In the genomic region with DNA sequence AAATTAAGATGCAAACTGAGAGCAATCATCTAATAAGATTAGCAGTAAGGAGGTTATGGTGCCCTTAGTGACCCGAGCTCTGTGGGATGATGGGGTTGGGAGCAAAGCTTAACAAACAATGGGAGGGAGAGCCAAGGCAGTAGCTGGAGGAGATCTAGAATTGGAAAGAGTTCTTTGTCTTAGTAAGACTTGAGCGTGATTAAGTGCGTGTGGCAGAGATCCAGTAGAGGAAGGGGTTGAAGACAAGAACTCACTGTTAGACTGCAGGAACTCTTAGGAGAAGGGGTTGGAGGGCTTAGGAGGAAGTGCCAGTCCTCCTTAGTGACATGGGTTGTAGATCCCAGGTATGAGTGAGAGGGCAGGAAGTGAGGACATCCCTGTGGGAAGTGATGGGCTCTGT, we compare ENCODE assay signal across 20 cellular contexts.
DNase-seq lines count a peak whose midpoint lies in the region; ATAC-seq and TF ChIP-seq lines count a peak whose summit lies in the region.
"Had no signal": no experiment of that assay in that cellular context is flagged by ENCODE, and none has a peak within 500 bp of the region (broad histone marks: within the 10 kb centered on the region; RNA-seq: fewer than 3 reads in every experiment).

No MANE protein-coding gene starts in this region.

- H3K18ac ChIP-seq in mesenchymal stem cell (ENCODE audit: low read depth in 1 of 2, low read length in 2 of 2), result peak overlapping the region; percentile 4 to 79

- DNase-seq in Right ventricle myocardium superior (no peak), Right ventricle myocardium inferior (ENCODE audit: missing footprints) (no peak), fibroblast of pulmonary artery (ENCODE audit: low read depth) (peak; percentile 57), mesenchymal stem cell (no peak), activated gamma-delta T cell (lab: John Stamatoyannopoulos, UW) (no peak), ovary (no peak)
- no peak for DNase-seq in effector CD4-positive, alpha-beta T cell
- DNase-seq: COR-L47, DMS 273 treated with DMSO at 0.1 percent for 48 hours, GF-D8, HCEC 1CT, NCI-H1092 treated with DMSO at 0.1 percent for 48 hours, NCI-H1694, NCI-H2081 treated with DMSO at 0.1 percent for 48 hours, NCI-H510A, NCI-H774, PC-3, RPMI8226 had no signal

- H2AFZ ChIP-seq in mesenchymal stem cell (ENCODE audit: low read depth, low read length), result no peak overlapping the region
- H2AFZ ChIP-seq: GM23338 had no signal

- TF ChIP-seq CTCF in fibroblast of pulmonary artery (IDR thresholded peaks at IDR 0.05; ENCODE audit: low read length, missing control alignments), result no peak
- no peak for TF ChIP-seq CTCF in ovary (IDR thresholded peaks at IDR 0.05)

- peak overlapping the region in 1 of 2 experiments; percentile 1 for H3K4ac ChIP-seq in mesenchymal stem cell (ENCODE audit: low read depth in 1 of 2, low read length in 2 of 2)

- no peak overlapping the region for H3K14ac ChIP-seq in mesenchymal stem cell (ENCODE audit: low read length in 2 of 2)

- H2BK5ac ChIP-seq in mesenchymal stem cell (ENCODE audit: low read depth, low read length, poor library complexity, severe bottlenecking), result no peak overlapping the region

- no peak for TF ChIP-seq POLR2A in ovary (IDR thresholded peaks at IDR 0.05)

- H3K36me3 ChIP-seq in mesenchymal stem cell (ENCODE audit: control insufficient read depth in 1 of 2, insufficient read depth in 2 of 2, low read depth in 1 of 2, low read length in 2 of 2) (peaks cover 17 to 32% of the 10 kb centered on the region in 2 experiments), ovary (no peaks in the 10 kb centered on the region)

- no peak overlapping the region for H2AK5ac ChIP-seq in mesenchymal stem cell (ENCODE audit: low read length, severe bottlenecking)

- no peak overlapping the region for H2BK120ac ChIP-seq in mesenchymal stem cell (ENCODE audit: low read depth, low read length)

- ATAC-seq in Right ventricle myocardium superior (ENCODE audit: poor library complexity) (peak; percentile 11), Right ventricle myocardium inferior (no peak)
- ATAC-seq: GM23338, K562, PC-3 had no signal

- no peak overlapping the region for H3K9ac ChIP-seq in mesenchymal stem cell (ENCODE audit: low read length)

- H3K27me3 ChIP-seq in mesenchymal stem cell (ENCODE audit: control insufficient read depth in 1 of 2, insufficient read depth in 1 of 2, low read length in 2 of 2) (no peaks in the 10 kb centered on the region), ovary (no peaks in the 10 kb centered on the region)

- intact Hi-C loops in Right ventricle myocardium superior (cut with DNase I) (no loop called here), Right ventricle myocardium inferior (cut with DNase I) (no loop called here), ovary (cut with DNase I) (loop anchor here in 1 of 4 donors (10.0 kb wide), 1 partner anchor 188 kb away; a partner anchor contains a TSS)

- WGBS in mesenchymal stem cell, result 96% methylated on average over 3 of the region's 3 CpGs
- 67 to 92% (median 84%) methylated on average over 3 of the region's 3 CpGs for WGBS in ovary, 3 donors

- H2BK12ac ChIP-seq in mesenchymal stem cell (ENCODE audit: low read length in 2 of 2), result peak overlapping the region in 1 of 2 experiments; percentile 16

- TF ChIP-seq EP300 in ovary (IDR thresholded peaks at IDR 0.05), result no peak

- H3K4me3 ChIP-seq in fibroblast of pulmonary artery (replicated peaks; ENCODE audit: low read depth, low read length), result no peak overlapping the region
- H3K4me3 ChIP-seq in mesenchymal stem cell (ENCODE audit: insufficient read depth in 1 of 2, low read depth in 1 of 2, low read length in 2 of 2), result no peak overlapping the region
- H3K4me3 ChIP-seq in ovary, result no peak overlapping the region
- H3K4me3 ChIP-seq: GM23338, K562 had no signal

- H3K4me2 ChIP-seq in mesenchymal stem cell (ENCODE audit: low read length, poor library complexity, severe bottlenecking), result no peak overlapping the region
- H3K4me2 ChIP-seq: GM23338 had no signal

- peak overlapping the region; percentile 58 for H4K91ac ChIP-seq in mesenchymal stem cell (ENCODE audit: low read length)

- no peak overlapping the region for H4K8ac ChIP-seq in mesenchymal stem cell (ENCODE audit: low read length)

- no peak overlapping the region for H2BK15ac ChIP-seq in mesenchymal stem cell (ENCODE audit: low read depth, poor library complexity, severe bottlenecking)

- no peaks in the 10 kb centered on the region for H3K79me1 ChIP-seq in mesenchymal stem cell (replicated peaks; ENCODE audit: low read length, poor library complexity, severe bottlenecking)

- H3K9me3 ChIP-seq in mesenchymal stem cell (ENCODE audit: control insufficient read depth, low read length), result no peaks in the 10 kb centered on the region
- H3K9me3 ChIP-seq in ovary, result no peaks in the 10 kb centered on the region

- H3K4me1 ChIP-seq in mesenchymal stem cell (ENCODE audit: control insufficient read depth, insufficient read depth, low read depth, low read length), result peaks cover 2% of the 10 kb centered on the region
- peaks cover 35% of the 10 kb centered on the region for H3K4me1 ChIP-seq in ovary (ENCODE audit: insufficient read depth)

- no peak overlapping the region for H3K23ac ChIP-seq in mesenchymal stem cell (ENCODE audit: low read length in 2 of 2)

- no peak overlapping the region for H3K27ac ChIP-seq in mesenchymal stem cell (ENCODE audit: low read length, poor library complexity, severe bottlenecking)
- no peak overlapping the region for H3K27ac ChIP-seq in ovary
